In the genomic region with DNA sequence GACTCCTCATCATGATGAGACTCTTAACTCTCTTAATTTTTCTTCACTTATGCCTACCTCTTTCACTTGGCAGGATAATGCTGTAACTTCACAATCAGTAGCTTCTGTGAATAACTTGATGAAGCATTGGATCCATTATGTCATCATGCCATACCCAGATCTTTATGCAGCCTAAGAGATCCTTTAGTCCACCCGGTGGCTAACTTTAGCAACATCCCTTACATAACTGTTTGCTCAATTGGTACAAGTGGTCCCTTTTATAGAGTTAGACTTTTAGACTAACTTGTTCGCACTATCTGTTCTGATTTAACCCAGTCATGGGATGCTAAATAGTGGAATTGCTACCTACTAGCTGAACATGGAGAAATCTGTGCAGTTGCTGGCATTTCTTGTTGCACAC, we compare ENCODE assay signal across 12 cellular contexts.
DNase-seq lines count a peak whose midpoint lies in the region; TF ChIP-seq lines count a peak whose summit lies in the region.
"Had no signal": no experiment of that assay in that cellular context is flagged by ENCODE, and none has a peak within 500 bp of the region (broad histone marks: within the 10 kb centered on the region; RNA-seq: fewer than 3 reads in every experiment).

No MANE protein-coding gene starts in this region.

- H3K36me3 ChIP-seq in SJCRH30: no peaks in the 10 kb centered on the region
- H3K36me3 ChIP-seq: colonic mucosa had no signal

- TF ChIP-seq CTCF in astrocyte of the cerebellum (IDR thresholded peaks at IDR 0.05; ENCODE audit: low read depth, low read length, missing control alignments): peak; percentile 14

- H3K27ac ChIP-seq in SJCRH30: no peak overlapping the region
- H3K27ac ChIP-seq: colonic mucosa, KMS-11 had no signal

- in situ Hi-C loops in ACHN (cut with HindIII; ENCODE audit: low pct_ligation_motif_present, low pct_unique_long_range_greater_than_20kb, low sequenced_read_pairs) (no loop called here), astrocyte of the cerebellum (cut with HindIII; ENCODE audit: low sequenced_read_pairs) (no loop called here)

- H3K4me3 ChIP-seq in astrocyte of the cerebellum (ENCODE audit: low read depth, low read length) (no peak overlapping the region), SJCRH30 (no peak overlapping the region)
- H3K4me3 ChIP-seq: colonic mucosa had no signal

- peaks cover 3% of the 10 kb centered on the region; the same call in 1 of the 2 replicates for H3K27me3 ChIP-seq in SJCRH30
- H3K27me3 ChIP-seq: colonic mucosa had no signal

- no peaks in the 10 kb centered on the region for H3K9me3 ChIP-seq in SJCRH30 (replicated peaks)
- H3K9me3 ChIP-seq: colonic mucosa had no signal

- DNase-seq in ACHN (peak; percentile 20), HCEC 1CT (peak; percentile 29), astrocyte of the cerebellum (ENCODE audit: low read depth) (no peak), inferior parietal cortex (ENCODE audit: extremely low spot score) (peak; percentile 68), SJCRH30 (no peak), nucleus accumbens (lab: John Stamatoyannopoulos, UW) (no peak), epidermal melanocyte (ENCODE audit: insufficient read length, low spot score) (no peak), AG08396 (ENCODE audit: low spot score) (no peak)
- DNase-seq: activated naive CD4-positive, alpha-beta T cell treated with anti-CD3 and anti-CD28 coated beads for 36 hours; colonic mucosa; NCI-H187 had no signal

- peaks cover 3% of the 10 kb centered on the region; the same call in 1 of the 2 replicates for H3K4me1 ChIP-seq in SJCRH30
- H3K4me1 ChIP-seq: colonic mucosa had no signal

Comparison
In these comparisons a context has a peak if more than half of its experiments do, and no peak if none do; other contexts are left out.
1. DNase-seq: peak in ACHN (single experiment), HCEC 1CT (single experiment) and inferior parietal cortex (single experiment); none in astrocyte of the cerebellum (single experiment), SJCRH30 (0 of 2), nucleus accumbens (0 of 56), epidermal melanocyte (single experiment) and AG08396 (single experiment).